In genomic region chr20:51354191-51354768, GRCh38 we compare ENCODE assay signal across 20 cellular contexts.
DNase-seq lines count a peak whose midpoint lies in the region; ATAC-seq and TF ChIP-seq lines count a peak whose summit lies in the region.
"Had no signal": no experiment of that assay in that cellular context is flagged by ENCODE, and none has a peak within 500 bp of the region (broad histone marks: within the 10 kb centered on the region; RNA-seq: fewer than 3 reads in every experiment).

No MANE protein-coding gene starts in this region.

- ATAC-seq in HG03045 (IDR thresholded peaks at IDR 0.05; ENCODE audit: unreplicated experiment): no peak
- ATAC-seq: body of pancreas; stimulated activated memory B cell treated with anti-CD40 and anti-IgM and Interleukin-4, amounts not matched to agents 10 μg/mL and 1 μg/mL and 100 μg/mL, for 72 hours had no signal

- no peak overlapping the region for H3K4me3 ChIP-seq in HEK293 (ENCODE audit: low read depth, low read length)
- H3K4me3 ChIP-seq in tibial artery: no peak overlapping the region
- H3K4me3 ChIP-seq: body of pancreas, neural progenitor cell had no signal

- peak; percentile 76 for DNase-seq in astrocyte of the hippocampus (ENCODE audit: low read depth, low spot score)
- peak; percentile 77 for DNase-seq in kidney tubule cell (ENCODE audit: low spot score)
- no peak for DNase-seq in tibial artery
- DNase-seq in ACHN: no peak
- no peak for DNase-seq in GF-D8 (lab: John Stamatoyannopoulos, UW)
- DNase-seq: activated effector memory CD4-positive, alpha-beta T cell treated with anti-CD3 and anti-CD28 coated beads, Interleukin-2, amount 50 U/mL, for 16 hours; body of pancreas; DMS79; effector CD4-positive, alpha-beta T cell; foreskin melanocyte; H7; NCI-H1436; NCI-H345; right cardiac atrium; WERI-Rb-1 had no signal

- H3K36me3 ChIP-seq in HEK293 (ENCODE audit: control insufficient read depth in 2 of 2, insufficient read depth in 1 of 2, low read length in 2 of 2) (no peaks in the 10 kb centered on the region), tibial artery (no peaks in the 10 kb centered on the region)
- H3K36me3 ChIP-seq: neural progenitor cell, WERI-Rb-1 had no signal

- no peak overlapping the region for H3K27ac ChIP-seq in HEK293 (ENCODE audit: extremely low read depth, low read depth, low read length)
- peak overlapping the region; percentile 47 to 53 for H3K27ac ChIP-seq in tibial artery
- H3K27ac ChIP-seq: body of pancreas, KMS-11, neural progenitor cell, WERI-Rb-1 had no signal

- intact Hi-C loops in tibial artery (cut with DNase I; ENCODE audit: low total_unique reads): no loop called here

- in situ Hi-C loops in ACHN (cut with HindIII; ENCODE audit: low pct_ligation_motif_present, low pct_unique_long_range_greater_than_20kb, low sequenced_read_pairs): no loop called here

- no peaks in the 10 kb centered on the region for H3K27me3 ChIP-seq in tibial artery
- H3K27me3 ChIP-seq: body of pancreas, neural progenitor cell had no signal

- no peaks in the 10 kb centered on the region for H3K4me1 ChIP-seq in HEK293 (ENCODE audit: control insufficient read depth, insufficient read depth, low read length)
- peaks cover 0 to 18% (median 0%) of the 10 kb centered on the region in 4 donors for H3K4me1 ChIP-seq in tibial artery
- H3K4me1 ChIP-seq: body of pancreas, neural progenitor cell had no signal

- TF ChIP-seq CTCF in HEK293 (tag by site-specific recombination; IDR thresholded peaks at IDR 0.05) (no peak), tibial artery (IDR thresholded peaks at IDR 0.05) (no peak)

- POLR2A ChIA-PET in HEK293 (lab: Yijun Ruan, JAX): interaction anchor here (0.6 to 0.9 kb wide), 3 partner anchors 241 to 424 kb away, joined by 3 to 5 read pairs (median 3); partner anchors contain the start of gene ADNP

- CTCF ChIA-PET in HEK293 (lab: Yijun Ruan, JAX): interaction anchor here (0.7 to 1.9 kb wide), 5 partner anchors 14 to 147 kb away, joined by 3 to 7 read pairs (median 4); no protein-coding TSS in a partner anchor

- H3K9me3 ChIP-seq in HEK293 (ENCODE audit: control insufficient read depth, insufficient read depth, low read depth, low read length) (no peaks in the 10 kb centered on the region), tibial artery (no peaks in the 10 kb centered on the region)
- H3K9me3 ChIP-seq: body of pancreas had no signal

TF ChIP-seq in HEK293, 187 proteins besides CTCF, POLR2A, EP300 and RAD21:
- no peak for TF ChIP-seq ZNF701 (tag by site-specific recombination; IDR thresholded peaks at IDR 0.05)
- no peak for TF ChIP-seq ZNF214 (tag by site-specific recombination; IDR thresholded peaks at IDR 0.05; ENCODE audit: borderline replicate concordance)
- TF ChIP-seq ZNF600 (tag by site-specific recombination; IDR thresholded peaks at IDR 0.05): no peak
- no peak for TF ChIP-seq ZNF791 (tag by site-specific recombination; IDR thresholded peaks at IDR 0.05)
- TF ChIP-seq ZNF10 (tag by site-specific recombination; IDR thresholded peaks at IDR 0.05): no peak
- no peak for TF ChIP-seq ZNF404 (tag by site-specific recombination; IDR thresholded peaks at IDR 0.05)
- no peak for TF ChIP-seq ZNF114 (tag by site-specific recombination; IDR thresholded peaks at IDR 0.05)
- peak; percentile 17; the same call in 1 of the 2 replicates for TF ChIP-seq ZFHX2 (tag by site-specific recombination; conservative IDR thresholded peaks at IDR 0.05)
- TF ChIP-seq, protein P1, sequence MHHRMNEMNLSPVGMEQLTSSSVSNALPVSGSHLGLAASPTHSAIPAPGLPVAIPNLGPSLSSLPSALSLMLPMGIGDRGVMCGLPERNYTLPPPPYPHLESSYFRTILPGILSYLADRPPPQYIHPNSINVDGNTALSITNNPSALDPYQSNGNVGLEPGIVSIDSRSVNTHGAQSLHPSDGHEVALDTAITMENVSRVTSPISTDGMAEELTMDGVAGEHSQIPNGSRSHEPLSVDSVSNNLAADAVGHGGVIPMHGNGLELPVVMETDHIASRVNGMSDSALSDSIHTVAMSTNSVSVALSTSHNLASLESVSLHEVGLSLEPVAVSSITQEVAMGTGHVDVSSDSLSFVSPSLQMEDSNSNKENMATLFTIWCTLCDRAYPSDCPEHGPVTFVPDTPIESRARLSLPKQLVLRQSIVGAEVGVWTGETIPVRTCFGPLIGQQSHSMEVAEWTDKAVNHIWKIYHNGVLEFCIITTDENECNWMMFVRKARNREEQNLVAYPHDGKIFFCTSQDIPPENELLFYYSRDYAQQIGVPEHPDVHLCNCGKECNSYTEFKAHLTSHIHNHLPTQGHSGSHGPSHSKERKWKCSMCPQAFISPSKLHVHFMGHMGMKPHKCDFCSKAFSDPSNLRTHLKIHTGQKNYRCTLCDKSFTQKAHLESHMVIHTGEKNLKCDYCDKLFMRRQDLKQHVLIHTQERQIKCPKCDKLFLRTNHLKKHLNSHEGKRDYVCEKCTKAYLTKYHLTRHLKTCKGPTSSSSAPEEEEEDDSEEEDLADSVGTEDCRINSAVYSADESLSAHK (tag by site-specific recombination; IDR thresholded peaks at IDR 0.05): no peak

Comparison
In these comparisons a context has a peak if more than half of its experiments do, and no peak if none do; other contexts are left out.
1. DNase-seq: peak in astrocyte of the hippocampus (single experiment) and kidney tubule cell (single experiment); none in tibial artery (0 of 2), ACHN (single experiment) and GF-D8 (single experiment).